ENCODE assay signal across 1 cellular context in the genomic region with DNA sequence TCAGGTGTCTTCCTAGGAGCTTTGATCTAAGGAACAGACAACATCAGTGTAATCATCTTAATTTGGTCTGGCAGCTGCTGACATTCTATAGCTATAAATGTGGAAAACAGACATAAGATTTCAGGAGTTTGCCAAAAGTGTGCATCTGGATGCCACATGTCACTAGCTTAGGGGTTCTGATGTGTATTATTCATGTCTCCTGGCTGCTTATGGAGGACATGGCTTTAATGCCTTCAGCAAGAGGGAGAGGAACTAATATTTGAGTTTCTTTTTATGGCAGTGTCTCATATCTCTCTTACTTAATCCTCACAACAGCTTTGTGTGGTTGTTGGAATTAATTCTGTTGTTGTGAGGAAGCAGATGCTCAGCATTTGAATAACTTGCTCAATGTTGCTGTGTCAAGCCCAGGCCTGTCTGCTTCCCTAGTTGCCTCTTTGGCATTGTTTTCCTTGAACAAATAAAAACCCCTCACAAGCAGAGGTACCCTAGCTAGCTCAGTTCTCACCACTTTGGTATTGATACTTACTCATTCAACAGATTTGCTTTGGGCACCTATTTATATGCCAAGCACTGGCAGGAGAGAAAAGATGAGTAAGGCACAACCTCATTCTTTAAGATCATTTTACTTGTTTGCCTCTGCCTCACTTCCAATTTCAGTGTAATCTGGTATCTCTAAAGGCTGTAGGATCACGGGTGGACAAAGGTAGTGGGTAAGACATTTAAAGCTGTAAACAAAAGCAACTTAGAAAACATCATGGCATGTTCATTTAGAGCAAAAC.
TF ChIP-seq lines count a peak whose summit lies in the region.

No MANE protein-coding gene starts in this region.

TF ChIP-seq in HepG2, 621 proteins besides CTCF, POLR2A, EP300 and RAD21 (continued from another document):
- TF ChIP-seq, protein P1, sequence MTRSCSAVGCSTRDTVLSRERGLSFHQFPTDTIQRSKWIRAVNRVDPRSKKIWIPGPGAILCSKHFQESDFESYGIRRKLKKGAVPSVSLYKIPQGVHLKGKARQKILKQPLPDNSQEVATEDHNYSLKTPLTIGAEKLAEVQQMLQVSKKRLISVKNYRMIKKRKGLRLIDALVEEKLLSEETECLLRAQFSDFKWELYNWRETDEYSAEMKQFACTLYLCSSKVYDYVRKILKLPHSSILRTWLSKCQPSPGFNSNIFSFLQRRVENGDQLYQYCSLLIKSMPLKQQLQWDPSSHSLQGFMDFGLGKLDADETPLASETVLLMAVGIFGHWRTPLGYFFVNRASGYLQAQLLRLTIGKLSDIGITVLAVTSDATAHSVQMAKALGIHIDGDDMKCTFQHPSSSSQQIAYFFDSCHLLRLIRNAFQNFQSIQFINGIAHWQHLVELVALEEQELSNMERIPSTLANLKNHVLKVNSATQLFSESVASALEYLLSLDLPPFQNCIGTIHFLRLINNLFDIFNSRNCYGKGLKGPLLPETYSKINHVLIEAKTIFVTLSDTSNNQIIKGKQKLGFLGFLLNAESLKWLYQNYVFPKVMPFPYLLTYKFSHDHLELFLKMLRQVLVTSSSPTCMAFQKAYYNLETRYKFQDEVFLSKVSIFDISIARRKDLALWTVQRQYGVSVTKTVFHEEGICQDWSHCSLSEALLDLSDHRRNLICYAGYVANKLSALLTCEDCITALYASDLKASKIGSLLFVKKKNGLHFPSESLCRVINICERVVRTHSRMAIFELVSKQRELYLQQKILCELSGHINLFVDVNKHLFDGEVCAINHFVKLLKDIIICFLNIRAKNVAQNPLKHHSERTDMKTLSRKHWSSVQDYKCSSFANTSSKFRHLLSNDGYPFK (CRISPR knock-in tag; IDR thresholded peaks at IDR 0.05; ENCODE audit: borderline replicate concordance), result no peak
- TF ChIP-seq, protein P2, sequence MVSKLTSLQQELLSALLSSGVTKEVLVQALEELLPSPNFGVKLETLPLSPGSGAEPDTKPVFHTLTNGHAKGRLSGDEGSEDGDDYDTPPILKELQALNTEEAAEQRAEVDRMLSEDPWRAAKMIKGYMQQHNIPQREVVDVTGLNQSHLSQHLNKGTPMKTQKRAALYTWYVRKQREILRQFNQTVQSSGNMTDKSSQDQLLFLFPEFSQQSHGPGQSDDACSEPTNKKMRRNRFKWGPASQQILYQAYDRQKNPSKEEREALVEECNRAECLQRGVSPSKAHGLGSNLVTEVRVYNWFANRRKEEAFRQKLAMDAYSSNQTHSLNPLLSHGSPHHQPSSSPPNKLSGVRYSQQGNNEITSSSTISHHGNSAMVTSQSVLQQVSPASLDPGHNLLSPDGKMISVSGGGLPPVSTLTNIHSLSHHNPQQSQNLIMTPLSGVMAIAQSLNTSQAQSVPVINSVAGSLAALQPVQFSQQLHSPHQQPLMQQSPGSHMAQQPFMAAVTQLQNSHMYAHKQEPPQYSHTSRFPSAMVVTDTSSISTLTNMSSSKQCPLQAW (CRISPR knock-in tag; IDR thresholded peaks at IDR 0.05), result no peak
- TF ChIP-seq, protein P3, sequence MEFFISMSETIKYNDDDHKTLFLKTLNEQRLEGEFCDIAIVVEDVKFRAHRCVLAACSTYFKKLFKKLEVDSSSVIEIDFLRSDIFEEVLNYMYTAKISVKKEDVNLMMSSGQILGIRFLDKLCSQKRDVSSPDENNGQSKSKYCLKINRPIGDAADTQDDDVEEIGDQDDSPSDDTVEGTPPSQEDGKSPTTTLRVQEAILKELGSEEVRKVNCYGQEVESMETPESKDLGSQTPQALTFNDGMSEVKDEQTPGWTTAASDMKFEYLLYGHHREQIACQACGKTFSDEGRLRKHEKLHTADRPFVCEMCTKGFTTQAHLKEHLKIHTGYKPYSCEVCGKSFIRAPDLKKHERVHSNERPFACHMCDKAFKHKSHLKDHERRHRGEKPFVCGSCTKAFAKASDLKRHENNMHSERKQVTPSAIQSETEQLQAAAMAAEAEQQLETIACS (CRISPR knock-in tag; IDR thresholded peaks at IDR 0.05), result no peak
- TF ChIP-seq CHD4 (IDR thresholded peaks at IDR 0.05; ENCODE audit: borderline replicate concordance, low read length) (no peak), HOXD1 (CRISPR knock-in tag; IDR thresholded peaks at IDR 0.05) (no peak), SIN3B (IDR thresholded peaks at IDR 0.05; ENCODE audit: low read length) (no peak)
- TF ChIP-seq, protein P4, sequence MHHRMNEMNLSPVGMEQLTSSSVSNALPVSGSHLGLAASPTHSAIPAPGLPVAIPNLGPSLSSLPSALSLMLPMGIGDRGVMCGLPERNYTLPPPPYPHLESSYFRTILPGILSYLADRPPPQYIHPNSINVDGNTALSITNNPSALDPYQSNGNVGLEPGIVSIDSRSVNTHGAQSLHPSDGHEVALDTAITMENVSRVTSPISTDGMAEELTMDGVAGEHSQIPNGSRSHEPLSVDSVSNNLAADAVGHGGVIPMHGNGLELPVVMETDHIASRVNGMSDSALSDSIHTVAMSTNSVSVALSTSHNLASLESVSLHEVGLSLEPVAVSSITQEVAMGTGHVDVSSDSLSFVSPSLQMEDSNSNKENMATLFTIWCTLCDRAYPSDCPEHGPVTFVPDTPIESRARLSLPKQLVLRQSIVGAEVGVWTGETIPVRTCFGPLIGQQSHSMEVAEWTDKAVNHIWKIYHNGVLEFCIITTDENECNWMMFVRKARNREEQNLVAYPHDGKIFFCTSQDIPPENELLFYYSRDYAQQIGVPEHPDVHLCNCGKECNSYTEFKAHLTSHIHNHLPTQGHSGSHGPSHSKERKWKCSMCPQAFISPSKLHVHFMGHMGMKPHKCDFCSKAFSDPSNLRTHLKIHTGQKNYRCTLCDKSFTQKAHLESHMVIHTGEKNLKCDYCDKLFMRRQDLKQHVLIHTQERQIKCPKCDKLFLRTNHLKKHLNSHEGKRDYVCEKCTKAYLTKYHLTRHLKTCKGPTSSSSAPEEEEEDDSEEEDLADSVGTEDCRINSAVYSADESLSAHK (CRISPR knock-in tag; IDR thresholded peaks at IDR 0.05; ENCODE audit: borderline replicate concordance), result no peak
TF ChIP-seq in HepG2: peak in this region for 0.
